1 cellular context compared by ENCODE assay signal in genomic region chr9:113875420-113875916, GRCh38.
TF ChIP-seq lines count a peak whose summit lies in the region.

No MANE protein-coding gene starts in this region.

TF ChIP-seq in K562, 482 proteins besides CTCF, POLR2A, EP300 and RAD21:
- TF ChIP-seq CHD7 (IDR thresholded peaks at IDR 0.05; ENCODE audit: low read depth, low read length) (no peak), ZNF586 (CRISPR knock-in tag; conservative IDR thresholded peaks at IDR 0.05) (no peak), MYNN (IDR thresholded peaks at IDR 0.05) (no peak), MYNN (CRISPR knock-in tag; IDR thresholded peaks at IDR 0.05) (no peak), RBM34 (IDR thresholded peaks at IDR 0.05; ENCODE audit: borderline replicate concordance, insufficient read depth, low read length) (no peak), ZNF778 (CRISPR knock-in tag; IDR thresholded peaks at IDR 0.05) (no peak), FOXK1 (CRISPR knock-in tag; IDR thresholded peaks at IDR 0.05; ENCODE audit: borderline replicate concordance) (no peak), BRF1 (IDR thresholded peaks at IDR 0.05; ENCODE audit: borderline replicate concordance, extremely low read depth, insufficient read length) (no peak), FOXJ2 (tag; IDR thresholded peaks at IDR 0.05) (no peak), ZNF584 (CRISPR knock-in tag; IDR thresholded peaks at IDR 0.05; ENCODE audit: low read depth) (no peak), THAP7 (CRISPR knock-in tag; IDR thresholded peaks at IDR 0.05) (no peak), ZBTB12 (CRISPR knock-in tag; IDR thresholded peaks at IDR 0.05) (no peak), HNRNPUL1 (IDR thresholded peaks at IDR 0.05; ENCODE audit: low read length) (no peak), TRIM24 (IDR thresholded peaks at IDR 0.05) (no peak), SAFB2 (IDR thresholded peaks at IDR 0.05; ENCODE audit: borderline replicate concordance, low read depth, low read length, severe bottlenecking) (no peak), NRF1 (conservative IDR thresholded peaks at IDR 0.05 in 1 of 2, IDR thresholded peaks at IDR 0.05 in 1 of 2) (no peak)
- TF ChIP-seq, protein P1, sequence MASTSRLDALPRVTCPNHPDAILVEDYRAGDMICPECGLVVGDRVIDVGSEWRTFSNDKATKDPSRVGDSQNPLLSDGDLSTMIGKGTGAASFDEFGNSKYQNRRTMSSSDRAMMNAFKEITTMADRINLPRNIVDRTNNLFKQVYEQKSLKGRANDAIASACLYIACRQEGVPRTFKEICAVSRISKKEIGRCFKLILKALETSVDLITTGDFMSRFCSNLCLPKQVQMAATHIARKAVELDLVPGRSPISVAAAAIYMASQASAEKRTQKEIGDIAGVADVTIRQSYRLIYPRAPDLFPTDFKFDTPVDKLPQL (IDR thresholded peaks at IDR 0.05; ENCODE audit: extremely low read depth, insufficient read length) = no peak
